1 cellular context compared by ENCODE assay signal in the genomic region with DNA sequence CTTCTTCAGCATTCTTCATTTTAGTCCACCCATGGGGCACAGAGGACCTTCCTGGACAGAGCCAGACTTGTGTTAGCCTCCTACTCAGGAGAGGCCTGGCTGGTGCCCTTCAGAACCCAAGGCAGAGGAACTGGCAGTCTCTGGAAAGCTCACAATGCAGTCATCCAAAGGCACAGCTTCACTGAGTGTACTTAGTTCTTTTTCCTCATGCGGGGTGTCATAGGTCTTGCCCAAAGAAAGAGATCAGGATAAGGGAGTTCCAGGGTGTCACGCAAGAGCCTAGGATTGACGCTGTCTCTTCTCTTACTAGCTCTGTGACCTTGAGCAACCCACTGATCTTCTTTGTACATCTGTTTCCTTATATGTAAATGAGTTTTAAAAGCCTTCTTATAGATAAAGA.
TF ChIP-seq lines count a peak whose summit lies in the region.

No MANE protein-coding gene starts in this region.

TF ChIP-seq in GM23338, 12 proteins besides CTCF, POLR2A, EP300 and RAD21:
- TF ChIP-seq, protein P1, sequence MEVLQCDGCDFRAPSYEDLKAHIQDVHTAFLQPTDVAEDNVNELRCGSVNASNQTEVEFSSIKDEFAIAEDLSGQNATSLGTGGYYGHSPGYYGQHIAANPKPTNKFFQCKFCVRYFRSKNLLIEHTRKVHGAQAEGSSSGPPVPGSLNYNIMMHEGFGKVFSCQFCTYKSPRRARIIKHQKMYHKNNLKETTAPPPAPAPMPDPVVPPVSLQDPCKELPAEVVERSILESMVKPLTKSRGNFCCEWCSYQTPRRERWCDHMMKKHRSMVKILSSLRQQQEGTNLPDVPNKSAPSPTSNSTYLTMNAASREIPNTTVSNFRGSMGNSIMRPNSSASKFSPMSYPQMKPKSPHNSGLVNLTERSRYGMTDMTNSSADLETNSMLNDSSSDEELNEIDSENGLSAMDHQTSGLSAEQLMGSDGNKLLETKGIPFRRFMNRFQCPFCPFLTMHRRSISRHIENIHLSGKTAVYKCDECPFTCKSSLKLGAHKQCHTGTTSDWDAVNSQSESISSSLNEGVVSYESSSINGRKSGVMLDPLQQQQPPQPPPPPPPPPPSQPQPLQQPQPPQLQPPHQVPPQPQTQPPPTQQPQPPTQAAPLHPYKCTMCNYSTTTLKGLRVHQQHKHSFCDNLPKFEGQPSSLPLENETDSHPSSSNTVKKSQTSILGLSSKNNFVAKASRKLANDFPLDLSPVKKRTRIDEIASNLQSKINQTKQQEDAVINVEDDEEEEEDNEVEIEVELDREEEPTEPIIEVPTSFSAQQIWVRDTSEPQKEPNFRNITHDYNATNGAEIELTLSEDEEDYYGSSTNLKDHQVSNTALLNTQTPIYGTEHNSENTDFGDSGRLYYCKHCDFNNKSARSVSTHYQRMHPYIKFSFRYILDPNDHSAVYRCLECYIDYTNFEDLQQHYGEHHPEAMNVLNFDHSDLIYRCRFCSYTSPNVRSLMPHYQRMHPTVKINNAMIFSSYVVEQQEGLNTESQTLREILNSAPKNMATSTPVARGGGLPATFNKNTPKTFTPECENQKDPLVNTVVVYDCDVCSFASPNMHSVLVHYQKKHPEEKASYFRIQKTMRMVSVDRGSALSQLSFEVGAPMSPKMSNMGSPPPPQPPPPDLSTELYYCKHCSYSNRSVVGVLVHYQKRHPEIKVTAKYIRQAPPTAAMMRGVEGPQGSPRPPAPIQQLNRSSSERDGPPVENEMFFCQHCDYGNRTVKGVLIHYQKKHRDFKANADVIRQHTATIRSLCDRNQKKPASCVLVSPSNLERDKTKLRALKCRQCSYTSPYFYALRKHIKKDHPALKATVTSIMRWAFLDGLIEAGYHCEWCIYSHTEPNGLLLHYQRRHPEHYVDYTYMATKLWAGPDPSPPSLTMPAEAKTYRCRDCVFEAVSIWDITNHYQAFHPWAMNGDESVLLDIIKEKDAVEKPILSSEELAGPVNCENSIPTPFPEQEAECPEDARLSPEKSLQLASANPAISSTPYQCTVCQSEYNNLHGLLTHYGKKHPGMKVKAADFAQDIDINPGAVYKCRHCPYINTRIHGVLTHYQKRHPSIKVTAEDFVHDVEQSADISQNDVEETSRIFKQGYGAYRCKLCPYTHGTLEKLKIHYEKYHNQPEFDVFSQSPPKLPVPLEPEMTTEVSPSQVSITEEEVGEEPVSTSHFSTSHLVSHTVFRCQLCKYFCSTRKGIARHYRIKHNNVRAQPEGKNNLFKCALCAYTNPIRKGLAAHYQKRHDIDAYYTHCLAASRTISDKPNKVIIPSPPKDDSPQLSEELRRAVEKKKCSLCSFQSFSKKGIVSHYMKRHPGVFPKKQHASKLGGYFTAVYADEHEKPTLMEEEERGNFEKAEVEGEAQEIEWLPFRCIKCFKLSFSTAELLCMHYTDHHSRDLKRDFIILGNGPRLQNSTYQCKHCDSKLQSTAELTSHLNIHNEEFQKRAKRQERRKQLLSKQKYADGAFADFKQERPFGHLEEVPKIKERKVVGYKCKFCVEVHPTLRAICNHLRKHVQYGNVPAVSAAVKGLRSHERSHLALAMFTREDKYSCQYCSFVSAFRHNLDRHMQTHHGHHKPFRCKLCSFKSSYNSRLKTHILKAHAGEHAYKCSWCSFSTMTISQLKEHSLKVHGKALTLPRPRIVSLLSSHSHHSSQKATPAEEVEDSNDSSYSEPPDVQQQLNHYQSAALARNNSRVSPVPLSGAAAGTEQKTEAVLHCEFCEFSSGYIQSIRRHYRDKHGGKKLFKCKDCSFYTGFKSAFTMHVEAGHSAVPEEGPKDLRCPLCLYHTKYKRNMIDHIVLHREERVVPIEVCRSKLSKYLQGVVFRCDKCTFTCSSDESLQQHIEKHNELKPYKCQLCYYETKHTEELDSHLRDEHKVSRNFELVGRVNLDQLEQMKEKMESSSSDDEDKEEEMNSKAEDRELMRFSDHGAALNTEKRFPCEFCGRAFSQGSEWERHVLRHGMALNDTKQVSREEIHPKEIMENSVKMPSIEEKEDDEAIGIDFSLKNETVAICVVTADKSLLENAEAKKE (CRISPR knock-in tag; IDR thresholded peaks at IDR 0.05) = no peak
- TF ChIP-seq, protein P2, sequence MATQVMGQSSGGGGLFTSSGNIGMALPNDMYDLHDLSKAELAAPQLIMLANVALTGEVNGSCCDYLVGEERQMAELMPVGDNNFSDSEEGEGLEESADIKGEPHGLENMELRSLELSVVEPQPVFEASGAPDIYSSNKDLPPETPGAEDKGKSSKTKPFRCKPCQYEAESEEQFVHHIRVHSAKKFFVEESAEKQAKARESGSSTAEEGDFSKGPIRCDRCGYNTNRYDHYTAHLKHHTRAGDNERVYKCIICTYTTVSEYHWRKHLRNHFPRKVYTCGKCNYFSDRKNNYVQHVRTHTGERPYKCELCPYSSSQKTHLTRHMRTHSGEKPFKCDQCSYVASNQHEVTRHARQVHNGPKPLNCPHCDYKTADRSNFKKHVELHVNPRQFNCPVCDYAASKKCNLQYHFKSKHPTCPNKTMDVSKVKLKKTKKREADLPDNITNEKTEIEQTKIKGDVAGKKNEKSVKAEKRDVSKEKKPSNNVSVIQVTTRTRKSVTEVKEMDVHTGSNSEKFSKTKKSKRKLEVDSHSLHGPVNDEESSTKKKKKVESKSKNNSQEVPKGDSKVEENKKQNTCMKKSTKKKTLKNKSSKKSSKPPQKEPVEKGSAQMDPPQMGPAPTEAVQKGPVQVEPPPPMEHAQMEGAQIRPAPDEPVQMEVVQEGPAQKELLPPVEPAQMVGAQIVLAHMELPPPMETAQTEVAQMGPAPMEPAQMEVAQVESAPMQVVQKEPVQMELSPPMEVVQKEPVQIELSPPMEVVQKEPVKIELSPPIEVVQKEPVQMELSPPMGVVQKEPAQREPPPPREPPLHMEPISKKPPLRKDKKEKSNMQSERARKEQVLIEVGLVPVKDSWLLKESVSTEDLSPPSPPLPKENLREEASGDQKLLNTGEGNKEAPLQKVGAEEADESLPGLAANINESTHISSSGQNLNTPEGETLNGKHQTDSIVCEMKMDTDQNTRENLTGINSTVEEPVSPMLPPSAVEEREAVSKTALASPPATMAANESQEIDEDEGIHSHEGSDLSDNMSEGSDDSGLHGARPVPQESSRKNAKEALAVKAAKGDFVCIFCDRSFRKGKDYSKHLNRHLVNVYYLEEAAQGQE (IDR thresholded peaks at IDR 0.05; ENCODE audit: unreplicated experiment) = no peak
- no peak for TF ChIP-seq CREB1 (CRISPR knock-in tag; IDR thresholded peaks at IDR 0.05; ENCODE audit: low read depth)
- no peak for TF ChIP-seq JUNB (IDR thresholded peaks at IDR 0.05; ENCODE audit: unreplicated experiment)
- no peak for TF ChIP-seq STAT1 (IDR thresholded peaks at IDR 0.05; ENCODE audit: unreplicated experiment)
- no peak for TF ChIP-seq POLR2AphosphoS5 (IDR thresholded peaks at IDR 0.05; ENCODE audit: low read depth)
- no peak for TF ChIP-seq ZNF331 (CRISPR knock-in tag; IDR thresholded peaks at IDR 0.05; ENCODE audit: low read depth)
- TF ChIP-seq EZH2phosphoT487 (IDR thresholded peaks at IDR 0.05; ENCODE audit: unreplicated experiment) = no peak
